In the genomic region with DNA sequence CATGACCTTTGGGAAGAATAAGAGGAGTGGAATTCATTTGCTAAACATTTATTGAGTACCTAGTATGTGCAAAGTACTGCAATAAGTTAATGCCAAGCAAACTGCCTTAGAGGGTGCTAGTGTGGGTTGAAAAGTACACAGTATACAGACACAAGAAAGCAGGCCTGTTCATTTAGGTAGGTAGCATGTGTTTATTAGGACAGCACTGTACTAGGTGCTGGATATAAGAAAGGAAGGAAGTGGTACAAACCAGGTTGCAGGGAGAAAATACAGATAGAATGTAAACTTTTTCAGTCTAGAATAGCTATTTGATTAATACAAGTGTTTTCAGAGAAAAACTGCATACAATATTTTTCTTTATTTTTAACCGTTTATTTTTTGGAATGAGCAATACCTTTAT, we compare ENCODE assay signal across 23 cellular contexts.
DNase-seq lines count a peak whose midpoint lies in the region; ATAC-seq and TF ChIP-seq lines count a peak whose summit lies in the region.
"Had no signal": no experiment of that assay in that cellular context is flagged by ENCODE, and none has a peak within 500 bp of the region (broad histone marks: within the 10 kb centered on the region; RNA-seq: fewer than 3 reads in every experiment).

No MANE protein-coding gene starts in this region.

- no peaks in the 10 kb centered on the region; the same call in 1 of the 2 replicates for H4K20me1 ChIP-seq in DND-41 (ENCODE audit: insufficient read depth, low read length)

- H3K4me2 ChIP-seq in DND-41 (ENCODE audit: insufficient read depth, low read length), result no peak overlapping the region
- H3K4me2 ChIP-seq: neural progenitor cell had no signal

- peak; percentile 33; the same call in 1 of the 3 replicates for ATAC-seq in DND-41 (ENCODE audit: insufficient read depth, low read depth)
- ATAC-seq in GM19397 (IDR thresholded peaks at IDR 0.05; ENCODE audit: unreplicated experiment), result no peak
- ATAC-seq: esophagus mucosa, Right ventricle myocardium inferior had no signal

- no peak for DNase-seq in activated T-cell treated with anti-CD3 and anti-CD28 coated beads, Interleukin-2, amount 50 U/mL, for 24 hours
- no peak for DNase-seq in activated T-cell treated with anti-CD3 and anti-CD28 coated beads, Interleukin-2, amount 50 U/mL, for 48 hours
- DNase-seq in DND-41 (no peak), SW480 (ENCODE audit: low spot score) (peak; percentile 38), immature natural killer cell (no peak), DMS153 treated with DMSO at 0.1 percent for 48 hours (lab: John Stamatoyannopoulos, UW; ENCODE audit: unreplicated experiment) (no peak), AML-193 (lab: John Stamatoyannopoulos, UW) (no peak)
- DNase-seq: activated CD4-positive, alpha-beta T cell treated with anti-CD3 and anti-CD28 coated beads for 4 hours; DMS 273 treated with DMSO at 0.1 percent for 48 hours; foreskin melanocyte; H7; KBM-7; left ventricle myocardium inferior; NCI-H1048; NCI-H1930; NCI-H2227 treated with DMSO at 0.1 percent for 48 hours; NCI-H82 had no signal

- no peak overlapping the region for H3K4me3 ChIP-seq in DND-41 (ENCODE audit: low read depth in 1 of 2, low read length in 2 of 2)
- H3K4me3 ChIP-seq: left ventricle myocardium inferior, neural progenitor cell had no signal

- H3K79me2 ChIP-seq in DND-41 (ENCODE audit: insufficient read depth, low read length), result peaks cover 52% of the 10 kb centered on the region

- TF ChIP-seq CTCF in DND-41 (IDR thresholded peaks at IDR 0.05; ENCODE audit: borderline replicate concordance, extremely low read depth, low read length, poor library complexity, severe bottlenecking), result no peak

- H2AFZ ChIP-seq in DND-41 (ENCODE audit: low read depth, low read length), result no peak overlapping the region
- H2AFZ ChIP-seq: neural progenitor cell had no signal

- H3K4me1 ChIP-seq in DND-41 (ENCODE audit: insufficient read depth, low read length), result no peaks in the 10 kb centered on the region
- H3K4me1 ChIP-seq: neural progenitor cell had no signal

- peak overlapping the region; percentile 6 for H3K27ac Mint-ChIP-seq in activated T-cell treated with anti-CD3 and anti-CD28 coated beads, Interleukin-2, amount 50 U/mL, for 24 hours
- H3K27ac Mint-ChIP-seq in immature natural killer cell, result peak overlapping the region; percentile 56 to 86 (median 80)
- H3K27ac Mint-ChIP-seq: neural progenitor cell, progenitor cell of endocrine pancreas had no signal

- peaks cover 4% of the 10 kb centered on the region for H3K9me3 Mint-ChIP-seq in activated T-cell treated with anti-CD3 and anti-CD28 coated beads, Interleukin-2, amount 50 U/mL, for 24 hours
- H3K9me3 Mint-ChIP-seq in immature natural killer cell, result peaks cover 0 to 10% (median 5%) of the 10 kb centered on the region in 6 donors

- H3K27me3 ChIP-seq in DND-41 (ENCODE audit: insufficient read depth, low read length, poor library complexity), result no peaks in the 10 kb centered on the region
- H3K27me3 ChIP-seq: neural progenitor cell had no signal

- H3K36me3 ChIP-seq in DND-41 (ENCODE audit: insufficient read depth, low read length), result peaks cover 41% of the 10 kb centered on the region

- H3K27ac ChIP-seq in DND-41 (ENCODE audit: low read length), result no peak overlapping the region
- H3K27ac ChIP-seq: C4-2B, left ventricle myocardium inferior, neural progenitor cell had no signal

- peaks cover 37% of the 10 kb centered on the region for H3K4me1 Mint-ChIP-seq in activated T-cell treated with anti-CD3 and anti-CD28 coated beads, Interleukin-2, amount 50 U/mL, for 24 hours (ENCODE audit: low read depth)
- peaks cover 32 to 52% of the 10 kb centered on the region in 2 donors for H3K4me1 Mint-ChIP-seq in immature natural killer cell

- H3K9ac ChIP-seq in DND-41 (ENCODE audit: low read depth, low read length), result no peak overlapping the region
- H3K9ac ChIP-seq: neural progenitor cell had no signal

- no peaks in the 10 kb centered on the region for H3K27me3 Mint-ChIP-seq in activated T-cell treated with anti-CD3 and anti-CD28 coated beads, Interleukin-2, amount 50 U/mL, for 24 hours
- peaks cover 0 to 3% (median 0%) of the 10 kb centered on the region in 3 donors for H3K27me3 Mint-ChIP-seq in immature natural killer cell (ENCODE audit: low read depth in 3 of 3)
- H3K27me3 Mint-ChIP-seq: progenitor cell of endocrine pancreas had no signal

- peaks cover 47% of the 10 kb centered on the region for H3K36me3 Mint-ChIP-seq in activated T-cell treated with anti-CD3 and anti-CD28 coated beads, Interleukin-2, amount 50 U/mL, for 24 hours (ENCODE audit: low read depth)
- peaks cover 18 to 25% (median 20%) of the 10 kb centered on the region in 3 donors for H3K36me3 Mint-ChIP-seq in immature natural killer cell

- H3K4me3 Mint-ChIP-seq in activated T-cell treated with anti-CD3 and anti-CD28 coated beads, Interleukin-2, amount 50 U/mL, for 24 hours, result no peak overlapping the region
- H3K4me3 Mint-ChIP-seq in immature natural killer cell, result peak overlapping the region in 3 of 5 donors; percentile 5 to 43 (median 12)
- H3K4me3 Mint-ChIP-seq: neural progenitor cell had no signal

- H3K9me3 ChIP-seq in DND-41 (ENCODE audit: insufficient read depth, low read length, severe bottlenecking), result peaks cover 14% of the 10 kb centered on the region
